In genomic region chr3:98901032-98901464, GRCh38 we compare ENCODE assay signal across 1 cellular context.
TF ChIP-seq lines count a peak whose summit lies in the region.

No MANE protein-coding gene starts in this region.

TF ChIP-seq in HepG2, 621 proteins besides CTCF, POLR2A, EP300 and RAD21 (continued from another document and continues in another):
- TF ChIP-seq ZNF609 (CRISPR knock-in tag; IDR thresholded peaks at IDR 0.05; ENCODE audit: borderline replicate concordance): no peak
- TF ChIP-seq ZSCAN21 (CRISPR knock-in tag; IDR thresholded peaks at IDR 0.05; ENCODE audit: borderline replicate concordance): peak; percentile 31; the same call in 1 of the 2 replicates
- TF ChIP-seq PHB2 (IDR thresholded peaks at IDR 0.05; ENCODE audit: partially characterized antibody): no peak
- no peak for TF ChIP-seq THRA (CRISPR knock-in tag; IDR thresholded peaks at IDR 0.05; ENCODE audit: borderline replicate concordance)
- no peak for TF ChIP-seq PCBP2 (optimal IDR thresholded peaks at IDR 0.05; ENCODE audit: low read depth, low read length, poor library complexity, severe bottlenecking)
- no peak for TF ChIP-seq ARID5B (CRISPR knock-in tag; IDR thresholded peaks at IDR 0.05)
- TF ChIP-seq ZNF691 (CRISPR knock-in tag; IDR thresholded peaks at IDR 0.05; ENCODE audit: borderline replicate concordance, low read depth): no peak
- TF ChIP-seq UBTF (CRISPR knock-in tag; IDR thresholded peaks at IDR 0.05): no peak; the same call in 1 of the 2 replicates
- no peak for TF ChIP-seq STAG1 (CRISPR knock-in tag; IDR thresholded peaks at IDR 0.05)
- no peak for TF ChIP-seq ZBTB39 (CRISPR knock-in tag; IDR thresholded peaks at IDR 0.05)
- TF ChIP-seq ZFP36L1 (CRISPR knock-in tag; IDR thresholded peaks at IDR 0.05): no peak
- TF ChIP-seq KDM5B (CRISPR knock-in tag; IDR thresholded peaks at IDR 0.05; ENCODE audit: borderline replicate concordance): no peak
- TF ChIP-seq TRIM24 (CRISPR knock-in tag; IDR thresholded peaks at IDR 0.05): peak; percentile 23; the same call in 1 of the 2 replicates
- TF ChIP-seq ZC3H13 (CRISPR knock-in tag; IDR thresholded peaks at IDR 0.05): 0 out of 2 replicates have a peak, but pooled peaks have one; percentile 20
- TF ChIP-seq HOMEZ (CRISPR knock-in tag; IDR thresholded peaks at IDR 0.05; ENCODE audit: low read depth): no peak
- no peak for TF ChIP-seq ZNF383 (CRISPR knock-in tag; IDR thresholded peaks at IDR 0.05; ENCODE audit: borderline replicate concordance)
- no peak for TF ChIP-seq XRCC5 (optimal IDR thresholded peaks at IDR 0.05; ENCODE audit: low read length)
- no peak for TF ChIP-seq U2AF2 (IDR thresholded peaks at IDR 0.05; ENCODE audit: low read depth, low read length)
- 0 out of 2 replicates have a peak, but pooled peaks have one; percentile 38 for TF ChIP-seq ZNF790 (CRISPR knock-in tag; IDR thresholded peaks at IDR 0.05; ENCODE audit: borderline replicate concordance)
- no peak for TF ChIP-seq STAT6 (CRISPR knock-in tag; IDR thresholded peaks at IDR 0.05; ENCODE audit: borderline replicate concordance)
- TF ChIP-seq NPAS2 (CRISPR knock-in tag; IDR thresholded peaks at IDR 0.05; ENCODE audit: borderline replicate concordance): no peak
- TF ChIP-seq ZBTB7A (CRISPR knock-in tag; IDR thresholded peaks at IDR 0.05): no peak
- TF ChIP-seq ZFP82 (CRISPR knock-in tag; IDR thresholded peaks at IDR 0.05; ENCODE audit: borderline replicate concordance): no peak
- TF ChIP-seq DBP (CRISPR knock-in tag; IDR thresholded peaks at IDR 0.05; ENCODE audit: not compliant biosample characterization): no peak
- no peak; the same call in 1 of the 2 replicates for TF ChIP-seq ZNF564 (CRISPR knock-in tag; IDR thresholded peaks at IDR 0.05)
- peak; percentile 58; the same call in 1 of the 2 replicates for TF ChIP-seq ZNF878 (CRISPR knock-in tag; IDR thresholded peaks at IDR 0.05)
- TF ChIP-seq ZNF772 (CRISPR knock-in tag; IDR thresholded peaks at IDR 0.05): no peak
- no peak for TF ChIP-seq MNT (IDR thresholded peaks at IDR 0.05)
- no peak for TF ChIP-seq FOXO1 (CRISPR knock-in tag; IDR thresholded peaks at IDR 0.05)
- 0 out of 2 replicates have a peak, but pooled peaks have one; percentile 8 for TF ChIP-seq THAP7 (CRISPR knock-in tag; IDR thresholded peaks at IDR 0.05)
- TF ChIP-seq BHLHE40 (IDR thresholded peaks at IDR 0.05; ENCODE audit: low read length): no peak
